Comparison of ENCODE assay signal across 8 cellular contexts in the genomic region with DNA sequence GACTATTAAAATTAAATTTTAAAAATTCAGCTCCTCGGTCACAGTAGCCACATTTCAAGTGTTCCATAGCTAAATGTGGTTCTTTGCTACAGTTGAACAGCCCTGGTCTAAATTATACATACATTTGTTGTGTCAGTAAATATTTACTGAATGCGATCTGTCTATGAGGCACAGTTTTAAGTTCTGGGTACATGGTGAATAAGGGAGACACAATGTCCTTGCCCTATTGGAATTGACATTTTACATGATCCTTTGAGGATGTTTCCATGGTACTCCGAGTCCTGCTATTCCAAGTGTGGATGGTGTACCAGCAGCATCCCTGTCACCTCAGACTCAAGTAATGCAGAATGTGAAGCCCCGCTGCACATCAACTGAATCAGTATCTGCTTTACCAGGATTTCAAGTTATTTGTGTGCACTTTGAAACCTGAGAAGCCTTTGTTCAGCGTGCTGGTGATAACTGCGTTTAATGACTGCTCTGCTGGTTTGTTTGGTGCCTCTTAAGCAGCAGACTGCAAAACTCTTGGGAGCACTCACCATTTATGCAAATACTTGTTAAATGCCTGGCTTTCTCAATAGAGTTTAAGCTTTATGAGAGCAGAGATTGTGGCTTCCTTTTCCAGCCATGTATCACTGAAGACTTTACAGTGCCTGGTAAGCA. TPM values are rescaled to one million over a fixed set of nuclear protein-coding genes. Genes with fewer than 3 reads are reported as not detected.
DNase-seq lines count a peak whose midpoint lies in the region; ATAC-seq and TF ChIP-seq lines count a peak whose summit lies in the region.

No MANE protein-coding gene starts in this region.

- H3K4me3 ChIP-seq in breast epithelium (peak overlapping the region in 2 of 3 donors; percentile 75 to 76), stomach (peak overlapping the region in 2 of 4 donors; percentile 67 to 89)
- peak overlapping the region; percentile 58 for H3K4me3 ChIP-seq in naive thymus-derived CD4-positive, alpha-beta T cell (ENCODE audit: low read length)

- CTCF ChIA-PET in naive thymus-derived CD4-positive, alpha-beta T cell (lab: Charles Lee) = interaction anchor here (1.2 kb wide), 1 partner anchor 34 kb away, joined by 3 read pairs; no protein-coding TSS in a partner anchor

- ATAC-seq in naive thymus-derived CD4-positive, alpha-beta T cell = no peak
- ATAC-seq in GM21528 (IDR thresholded peaks at IDR 0.05; ENCODE audit: low FRiP score, unreplicated experiment) (no peak), HG03039 (IDR thresholded peaks at IDR 0.05; ENCODE audit: unreplicated experiment) (no peak), HG03045 (IDR thresholded peaks at IDR 0.05; ENCODE audit: unreplicated experiment) (no peak)

- H3K9me3 Mint-ChIP-seq in naive thymus-derived CD4-positive, alpha-beta T cell = peaks cover 0 to 4% (median 0%) of the 10 kb centered on the region in 11 donors

- DNase-seq in NCI-H2029 (lab: John Stamatoyannopoulos, UW) (peak; percentile 54), breast epithelium (ENCODE audit: low spot score in 2 of 2) (no peak), stomach (no peak)
- DNase-seq in naive thymus-derived CD4-positive, alpha-beta T cell = peak in 2 of 9 donors; percentile 3 to 14

- no peak for TF ChIP-seq POLR2A in breast epithelium (IDR thresholded peaks at IDR 0.05)
- TF ChIP-seq POLR2A in stomach (IDR thresholded peaks at IDR 0.05) = no peak

- H3K9me3 ChIP-seq in ES-I3 (ENCODE audit: control insufficient read depth, insufficient read depth, low read length) (peaks cover 17% of the 10 kb centered on the region), breast epithelium (peaks cover 0 to 2% of the 10 kb centered on the region in 2 donors), stomach (peaks cover 0 to 2% (median under 1%) of the 10 kb centered on the region in 4 donors)
- H3K9me3 ChIP-seq in naive thymus-derived CD4-positive, alpha-beta T cell (ENCODE audit: control insufficient read depth in 2 of 3, low read length in 3 of 3) = no peaks in the 10 kb centered on the region

- H3K4me1 Mint-ChIP-seq in naive thymus-derived CD4-positive, alpha-beta T cell = peaks cover 13 to 55% (median 37%) of the 10 kb centered on the region in 7 donors

- peaks cover 8% of the 10 kb centered on the region; the same call in 1 of the 2 replicates for H3K4me1 ChIP-seq in ES-I3 (ENCODE audit: insufficient read depth, low read length)
- peaks cover 0 to 7% of the 10 kb centered on the region in 2 donors for H3K4me1 ChIP-seq in breast epithelium
- peaks cover 11% of the 10 kb centered on the region in 2 donors for H3K4me1 ChIP-seq in naive thymus-derived CD4-positive, alpha-beta T cell (ENCODE audit: control insufficient read depth in 2 of 2, insufficient read depth in 2 of 2, low read length in 2 of 2)
- H3K4me1 ChIP-seq in stomach = peaks cover 17 to 33% (median 26%) of the 10 kb centered on the region in 4 donors

- peaks cover 0 to 7% (median 2%) of the 10 kb centered on the region in 5 donors for H3K27me3 Mint-ChIP-seq in naive thymus-derived CD4-positive, alpha-beta T cell

- POLR2A ChIA-PET in naive thymus-derived CD4-positive, alpha-beta T cell (lab: Charles Lee) = interaction anchor here (0.6 to 1.9 kb wide), 5 partner anchors 13 to 387 kb away, joined by 3 to 7 read pairs (median 4); a partner anchor contains a TSS

- H3K27ac ChIP-seq in breast epithelium (no peak overlapping the region), stomach (peak overlapping the region in 1 of 5 donors; percentile 87)
- no peak overlapping the region for H3K27ac ChIP-seq in naive thymus-derived CD4-positive, alpha-beta T cell (ENCODE audit: low read depth, low read length)

- H3K9ac ChIP-seq in ES-I3 (ENCODE audit: low read depth, low read length) = peak overlapping the region; percentile 69; the same call in 1 of the 2 replicates

- H3K36me3 ChIP-seq in ES-I3 (ENCODE audit: insufficient read depth, low read length) = no peaks in the 10 kb centered on the region
- no peaks in the 10 kb centered on the region for H3K36me3 ChIP-seq in breast epithelium
- H3K36me3 ChIP-seq in naive thymus-derived CD4-positive, alpha-beta T cell (ENCODE audit: control insufficient read depth in 2 of 3, insufficient read depth in 3 of 3, low read length in 3 of 3) = no peaks in the 10 kb centered on the region
- no peaks in the 10 kb centered on the region for H3K36me3 ChIP-seq in stomach

- TF ChIP-seq EP300 in stomach (IDR thresholded peaks at IDR 0.05) = no peak

- TF ChIP-seq CTCF in breast epithelium (IDR thresholded peaks at IDR 0.05) (no peak), stomach (IDR thresholded peaks at IDR 0.05) (no peak)

- H3K27ac Mint-ChIP-seq in naive thymus-derived CD4-positive, alpha-beta T cell = peak overlapping the region in 7 of 9 donors; percentile 71 to 94 (median 82)

- H3K27me3 ChIP-seq in breast epithelium (no peaks in the 10 kb centered on the region), stomach (no peaks in the 10 kb centered on the region)
- H3K27me3 ChIP-seq in naive thymus-derived CD4-positive, alpha-beta T cell (ENCODE audit: control insufficient read depth in 2 of 2, insufficient read depth in 2 of 2, low read length in 2 of 2) = no peaks in the 10 kb centered on the region

- intact Hi-C loops in breast epithelium (cut with DNase I; ENCODE audit: low total_unique reads) (loop anchor here (10.0 kb wide), 1 partner anchor 168 kb away; no protein-coding TSS in a partner anchor), stomach (cut with DNase I; ENCODE audit: low total_unique reads) (no loop called here)
- intact Hi-C loops in naive thymus-derived CD4-positive, alpha-beta T cell (cut with micrococcal nuclease) = loop anchor here (1.0 to 10.0 kb wide), 12 partner anchors 34 to 1246 kb away; a partner anchor contains a TSS

- peak overlapping the region; percentile 60 to 93 (median 78) for H3K4me3 Mint-ChIP-seq in naive thymus-derived CD4-positive, alpha-beta T cell

- WGBS in stomach, 5 donors = 40 to 51% (median 41%) methylated on average over 6 of the region's 6 CpGs

- peaks cover 0 to 21% (median 0%) of the 10 kb centered on the region in 5 donors for H3K36me3 Mint-ChIP-seq in naive thymus-derived CD4-positive, alpha-beta T cell

RNA-seq across cellular contexts. Expression of a gene that starts 1.5 kb away (rescaled TPM):
- total RNA-seq in breast epithelium (10 to 100 TPM; 34.9 to 60.9 (median 46.5) TPM), stomach (10 to 100 TPM; 11.2 to 83.9 (median 30.7) TPM)
- total RNA-seq in naive thymus-derived CD4-positive, alpha-beta T cell = 10 to 100 TPM; 20.9 to 42.0 (median 35.1) TPM
- 10 to 100 TPM; 21.4 to 24.5 TPM for polyA plus RNA-seq in naive thymus-derived CD4-positive, alpha-beta T cell
- polyA plus RNA-seq in stomach = 10 to 100 TPM; 12.3 to 14.2 (median 13.4) TPM
